ENCODE assay signal across 23 cellular contexts in genomic region chr5:66362021-66362420, GRCh38.
"Had no signal": no experiment of that assay in that cellular context is flagged by ENCODE, and none has a peak within 500 bp of the region (broad histone marks: within the 10 kb centered on the region; RNA-seq: fewer than 3 reads in every experiment).

No MANE protein-coding gene starts in this region.

- H3K27ac Mint-ChIP-seq: activated CD4-positive, alpha-beta memory T cell treated with anti-CD3 and anti-CD28 coated beads for 36 hours; activated naive CD8-positive, alpha-beta T cell treated with anti-CD3 and anti-CD28 coated beads for 36 hours; naive thymus-derived CD4-positive, alpha-beta T cell; stimulated activated naive B cell treated with anti-CD40 and anti-IgM and Interleukin-4, amounts not matched to agents 10 μg/mL and 1 μg/mL and 100 μg/mL, for 72 hours; T-helper 17 cell had no signal

- H3K4me1 ChIP-seq: esophagus squamous epithelium, gastrocnemius medialis, pancreas, sigmoid colon, transverse colon, vagina had no signal

- H3K9me3 Mint-ChIP-seq: activated CD4-positive, alpha-beta memory T cell treated with anti-CD3 and anti-CD28 coated beads for 36 hours; activated naive CD8-positive, alpha-beta T cell treated with anti-CD3 and anti-CD28 coated beads for 36 hours; central memory CD8-positive, alpha-beta T cell; naive thymus-derived CD4-positive, alpha-beta T cell; stimulated activated naive B cell treated with anti-CD40 and anti-IgM and Interleukin-4, amounts not matched to agents 10 μg/mL and 1 μg/mL and 100 μg/mL, for 72 hours had no signal

- ATAC-seq: gastrocnemius medialis; left colon; naive thymus-derived CD4-positive, alpha-beta T cell; pancreas; stimulated activated naive B cell treated with anti-CD40 and anti-IgM and Interleukin-4, amounts not matched to agents 10 μg/mL and 1 μg/mL and 100 μg/mL, for 72 hours; T-helper 17 cell had no signal

- H3K4me3 Mint-ChIP-seq: activated CD4-positive, alpha-beta memory T cell treated with anti-CD3 and anti-CD28 coated beads for 36 hours; activated naive CD8-positive, alpha-beta T cell treated with anti-CD3 and anti-CD28 coated beads for 36 hours; central memory CD8-positive, alpha-beta T cell; naive thymus-derived CD4-positive, alpha-beta T cell; stimulated activated naive B cell treated with anti-CD40 and anti-IgM and Interleukin-4, amounts not matched to agents 10 μg/mL and 1 μg/mL and 100 μg/mL, for 72 hours; T-helper 17 cell had no signal

- H3K4me1 Mint-ChIP-seq: activated naive CD8-positive, alpha-beta T cell treated with anti-CD3 and anti-CD28 coated beads for 36 hours; central memory CD8-positive, alpha-beta T cell; stimulated activated naive B cell treated with anti-CD40 and anti-IgM and Interleukin-4, amounts not matched to agents 10 μg/mL and 1 μg/mL and 100 μg/mL, for 72 hours; T-helper 17 cell had no signal

- H3K4me2 ChIP-seq: smooth muscle cell had no signal

- H3K36me3 Mint-ChIP-seq: activated CD4-positive, alpha-beta memory T cell treated with anti-CD3 and anti-CD28 coated beads for 36 hours; activated naive CD8-positive, alpha-beta T cell treated with anti-CD3 and anti-CD28 coated beads for 36 hours; naive thymus-derived CD4-positive, alpha-beta T cell; stimulated activated naive B cell treated with anti-CD40 and anti-IgM and Interleukin-4, amounts not matched to agents 10 μg/mL and 1 μg/mL and 100 μg/mL, for 72 hours had no signal

- H3K27me3 ChIP-seq: esophagus squamous epithelium, gastrocnemius medialis, pancreas, sigmoid colon, transverse colon, vagina had no signal

- H3K36me3 ChIP-seq: esophagus squamous epithelium, gastrocnemius medialis, neutrophil, pancreas, sigmoid colon, transverse colon, vagina had no signal

- DNase-seq: activated CD4-positive, alpha-beta memory T cell treated with anti-CD3 and anti-CD28 coated beads for 36 hours; activated CD4-positive, alpha-beta T cell treated with anti-CD3 and anti-CD28 coated beads for 4 hours; activated CD4-positive, CD25-positive, alpha-beta regulatory T cell; activated naive CD4-positive, alpha-beta T cell treated with Interleukin-2 at 50 U/mL for 16 hours; activated naive CD8-positive, alpha-beta T cell treated with anti-CD3 and anti-CD28 coated beads for 36 hours; activated T-cell treated with anti-CD3 and anti-CD28 coated beads, Interleukin-2, amount 50 U/mL, for 48 hours; effector memory CD4-positive, alpha-beta T cell; esophagus squamous epithelium; gastrocnemius medialis; left colon; naive thymus-derived CD4-positive, alpha-beta T cell; pancreas; sigmoid colon; stimulated activated CD4-positive, alpha-beta T cell treated with anti-CD3 and anti-CD28 coated beads, Interleukin-15, amount 100 ng/mL, for 24 hours; stimulated activated CD8-positive, alpha-beta memory T cell treated with anti-CD3 and anti-CD28 coated beads, Interleukin-4, amount 100 ng/mL, for 48 hours; stimulated activated naive B cell treated with anti-CD40 and anti-IgM and Interleukin-4, amounts not matched to agents 10 μg/mL and 1 μg/mL and 100 μg/mL, for 72 hours; T-helper 17 cell; transverse colon had no signal

- H3K9me3 ChIP-seq: esophagus squamous epithelium, gastrocnemius medialis, neutrophil, pancreas, sigmoid colon, transverse colon, vagina had no signal

- H3K4me3 ChIP-seq: esophagus squamous epithelium, gastrocnemius medialis, lung, pancreas, sigmoid colon, smooth muscle cell, transverse colon, vagina had no signal

- H3K27ac ChIP-seq: esophagus squamous epithelium, gastrocnemius medialis, neutrophil, pancreas, sigmoid colon, transverse colon, vagina had no signal
